ENCODE assay signal across 1 cellular context in genomic region chr5:77718934-77719610, GRCh38.
TF ChIP-seq lines count a peak whose summit lies in the region.

No MANE protein-coding gene starts in this region.

TF ChIP-seq in GM12878, 131 proteins besides CTCF, POLR2A, EP300 and RAD21 (continued from another document):
- no peak for TF ChIP-seq E2F8 (IDR thresholded peaks at IDR 0.05; ENCODE audit: low read depth, partially characterized antibody)
- peak; percentile 73 for TF ChIP-seq ZNF24 (IDR thresholded peaks at IDR 0.05)
- no peak for TF ChIP-seq USF1 (IDR thresholded peaks at IDR 0.05; ENCODE audit: borderline replicate concordance, extremely low read length, insufficient read depth, low read depth, low read length)
- TF ChIP-seq SUPT20H (IDR thresholded peaks at IDR 0.05; ENCODE audit: borderline replicate concordance, control insufficient read depth, low read depth, low read length) = no peak
- TF ChIP-seq TCF7 (IDR thresholded peaks at IDR 0.05; ENCODE audit: borderline replicate concordance) = peak; percentile 24; the same call in 1 of the 2 replicates
- TF ChIP-seq, protein P1, sequence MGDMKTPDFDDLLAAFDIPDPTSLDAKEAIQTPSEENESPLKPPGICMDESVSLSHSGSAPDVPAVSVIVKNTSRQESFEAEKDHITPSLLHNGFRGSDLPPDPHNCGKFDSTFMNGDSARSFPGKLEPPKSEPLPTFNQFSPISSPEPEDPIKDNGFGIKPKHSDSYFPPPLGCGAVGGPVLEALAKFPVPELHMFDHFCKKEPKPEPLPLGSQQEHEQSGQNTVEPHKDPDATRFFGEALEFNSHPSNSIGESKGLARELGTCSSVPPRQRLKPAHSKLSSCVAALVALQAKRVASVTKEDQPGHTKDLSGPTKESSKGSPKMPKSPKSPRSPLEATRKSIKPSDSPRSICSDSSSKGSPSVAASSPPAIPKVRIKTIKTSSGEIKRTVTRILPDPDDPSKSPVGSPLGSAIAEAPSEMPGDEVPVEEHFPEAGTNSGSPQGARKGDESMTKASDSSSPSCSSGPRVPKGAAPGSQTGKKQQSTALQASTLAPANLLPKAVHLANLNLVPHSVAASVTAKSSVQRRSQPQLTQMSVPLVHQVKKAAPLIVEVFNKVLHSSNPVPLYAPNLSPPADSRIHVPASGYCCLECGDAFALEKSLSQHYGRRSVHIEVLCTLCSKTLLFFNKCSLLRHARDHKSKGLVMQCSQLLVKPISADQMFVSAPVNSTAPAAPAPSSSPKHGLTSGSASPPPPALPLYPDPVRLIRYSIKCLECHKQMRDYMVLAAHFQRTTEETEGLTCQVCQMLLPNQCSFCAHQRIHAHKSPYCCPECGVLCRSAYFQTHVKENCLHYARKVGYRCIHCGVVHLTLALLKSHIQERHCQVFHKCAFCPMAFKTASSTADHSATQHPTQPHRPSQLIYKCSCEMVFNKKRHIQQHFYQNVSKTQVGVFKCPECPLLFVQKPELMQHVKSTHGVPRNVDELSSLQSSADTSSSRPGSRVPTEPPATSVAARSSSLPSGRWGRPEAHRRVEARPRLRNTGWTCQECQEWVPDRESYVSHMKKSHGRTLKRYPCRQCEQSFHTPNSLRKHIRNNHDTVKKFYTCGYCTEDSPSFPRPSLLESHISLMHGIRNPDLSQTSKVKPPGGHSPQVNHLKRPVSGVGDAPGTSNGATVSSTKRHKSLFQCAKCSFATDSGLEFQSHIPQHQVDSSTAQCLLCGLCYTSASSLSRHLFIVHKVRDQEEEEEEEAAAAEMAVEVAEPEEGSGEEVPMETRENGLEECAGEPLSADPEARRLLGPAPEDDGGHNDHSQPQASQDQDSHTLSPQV (IDR thresholded peaks at IDR 0.05) = peak; percentile 36; the same call in 1 of the 2 replicates
- TF ChIP-seq IKZF2 (IDR thresholded peaks at IDR 0.05) = peak; percentile 55; a peak in 3 of 4 replicates
- TF ChIP-seq RAD51 (IDR thresholded peaks at IDR 0.05) = peak; percentile 26; the same call in 1 of the 2 replicates
- peak; percentile 85 for TF ChIP-seq SPI1 (IDR thresholded peaks at IDR 0.05; ENCODE audit: borderline replicate concordance, insufficient read depth, low read depth, low read length)
- 0 out of 2 replicates have a peak, but pooled peaks have one; percentile 13 for TF ChIP-seq PAX5 (IDR thresholded peaks at IDR 0.05; ENCODE audit: borderline replicate concordance, low read depth, low read length)
- peak; percentile 16; the same call in 1 of the 2 replicates for TF ChIP-seq RUNX3 (IDR thresholded peaks at IDR 0.05; ENCODE audit: low read length)
- TF ChIP-seq SMARCA5 (IDR thresholded peaks at IDR 0.05) = no peak
- TF ChIP-seq, protein P2, sequence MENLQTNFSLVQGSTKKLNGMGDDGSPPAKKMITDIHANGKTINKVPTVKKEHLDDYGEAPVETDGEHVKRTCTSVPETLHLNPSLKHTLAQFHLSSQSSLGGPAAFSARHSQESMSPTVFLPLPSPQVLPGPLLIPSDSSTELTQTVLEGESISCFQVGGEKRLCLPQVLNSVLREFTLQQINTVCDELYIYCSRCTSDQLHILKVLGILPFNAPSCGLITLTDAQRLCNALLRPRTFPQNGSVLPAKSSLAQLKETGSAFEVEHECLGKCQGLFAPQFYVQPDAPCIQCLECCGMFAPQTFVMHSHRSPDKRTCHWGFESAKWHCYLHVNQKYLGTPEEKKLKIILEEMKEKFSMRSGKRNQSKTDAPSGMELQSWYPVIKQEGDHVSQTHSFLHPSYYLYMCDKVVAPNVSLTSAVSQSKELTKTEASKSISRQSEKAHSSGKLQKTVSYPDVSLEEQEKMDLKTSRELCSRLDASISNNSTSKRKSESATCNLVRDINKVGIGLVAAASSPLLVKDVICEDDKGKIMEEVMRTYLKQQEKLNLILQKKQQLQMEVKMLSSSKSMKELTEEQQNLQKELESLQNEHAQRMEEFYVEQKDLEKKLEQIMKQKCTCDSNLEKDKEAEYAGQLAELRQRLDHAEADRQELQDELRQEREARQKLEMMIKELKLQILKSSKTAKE (IDR thresholded peaks at IDR 0.05; ENCODE audit: low read depth, poor library complexity, severe bottlenecking) = peak; percentile 60
- TF ChIP-seq, protein P3, sequence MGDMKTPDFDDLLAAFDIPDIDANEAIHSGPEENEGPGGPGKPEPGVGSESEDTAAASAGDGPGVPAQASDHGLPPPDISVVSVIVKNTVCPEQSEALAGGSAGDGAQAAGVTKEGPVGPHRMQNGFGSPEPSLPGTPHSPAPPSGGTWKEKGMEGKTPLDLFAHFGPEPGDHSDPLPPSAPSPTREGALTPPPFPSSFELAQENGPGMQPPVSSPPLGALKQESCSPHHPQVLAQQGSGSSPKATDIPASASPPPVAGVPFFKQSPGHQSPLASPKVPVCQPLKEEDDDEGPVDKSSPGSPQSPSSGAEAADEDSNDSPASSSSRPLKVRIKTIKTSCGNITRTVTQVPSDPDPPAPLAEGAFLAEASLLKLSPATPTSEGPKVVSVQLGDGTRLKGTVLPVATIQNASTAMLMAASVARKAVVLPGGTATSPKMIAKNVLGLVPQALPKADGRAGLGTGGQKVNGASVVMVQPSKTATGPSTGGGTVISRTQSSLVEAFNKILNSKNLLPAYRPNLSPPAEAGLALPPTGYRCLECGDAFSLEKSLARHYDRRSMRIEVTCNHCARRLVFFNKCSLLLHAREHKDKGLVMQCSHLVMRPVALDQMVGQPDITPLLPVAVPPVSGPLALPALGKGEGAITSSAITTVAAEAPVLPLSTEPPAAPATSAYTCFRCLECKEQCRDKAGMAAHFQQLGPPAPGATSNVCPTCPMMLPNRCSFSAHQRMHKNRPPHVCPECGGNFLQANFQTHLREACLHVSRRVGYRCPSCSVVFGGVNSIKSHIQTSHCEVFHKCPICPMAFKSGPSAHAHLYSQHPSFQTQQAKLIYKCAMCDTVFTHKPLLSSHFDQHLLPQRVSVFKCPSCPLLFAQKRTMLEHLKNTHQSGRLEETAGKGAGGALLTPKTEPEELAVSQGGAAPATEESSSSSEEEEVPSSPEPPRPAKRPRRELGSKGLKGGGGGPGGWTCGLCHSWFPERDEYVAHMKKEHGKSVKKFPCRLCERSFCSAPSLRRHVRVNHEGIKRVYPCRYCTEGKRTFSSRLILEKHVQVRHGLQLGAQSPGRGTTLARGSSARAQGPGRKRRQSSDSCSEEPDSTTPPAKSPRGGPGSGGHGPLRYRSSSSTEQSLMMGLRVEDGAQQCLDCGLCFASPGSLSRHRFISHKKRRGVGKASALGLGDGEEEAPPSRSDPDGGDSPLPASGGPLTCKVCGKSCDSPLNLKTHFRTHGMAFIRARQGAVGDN (IDR thresholded peaks at IDR 0.05) = peak; percentile 69
- peak; percentile 37; the same call in 1 of the 2 replicates for TF ChIP-seq FOXM1 (IDR thresholded peaks at IDR 0.05; ENCODE audit: low read depth, low read length)
- TF ChIP-seq BMI1 (IDR thresholded peaks at IDR 0.05; ENCODE audit: borderline replicate concordance) = peak; percentile 6; the same call in 1 of the 2 replicates
- peak; percentile 94 for TF ChIP-seq MTA2 (IDR thresholded peaks at IDR 0.05; ENCODE audit: low read depth)
- peak; percentile 50 for TF ChIP-seq IKZF1 (conservative IDR thresholded peaks at IDR 0.05)
- TF ChIP-seq NR2F1 (conservative IDR thresholded peaks at IDR 0.05) = peak; percentile 89; the same call in 1 of the 2 replicates
- peak; percentile 76 for TF ChIP-seq NFIC (IDR thresholded peaks at IDR 0.05; ENCODE audit: low read depth, low read length)
- TF ChIP-seq MEF2B (IDR thresholded peaks at IDR 0.05; ENCODE audit: partially characterized antibody, poor library complexity, severe bottlenecking) = peak; percentile 49
- TF ChIP-seq, protein P4, sequence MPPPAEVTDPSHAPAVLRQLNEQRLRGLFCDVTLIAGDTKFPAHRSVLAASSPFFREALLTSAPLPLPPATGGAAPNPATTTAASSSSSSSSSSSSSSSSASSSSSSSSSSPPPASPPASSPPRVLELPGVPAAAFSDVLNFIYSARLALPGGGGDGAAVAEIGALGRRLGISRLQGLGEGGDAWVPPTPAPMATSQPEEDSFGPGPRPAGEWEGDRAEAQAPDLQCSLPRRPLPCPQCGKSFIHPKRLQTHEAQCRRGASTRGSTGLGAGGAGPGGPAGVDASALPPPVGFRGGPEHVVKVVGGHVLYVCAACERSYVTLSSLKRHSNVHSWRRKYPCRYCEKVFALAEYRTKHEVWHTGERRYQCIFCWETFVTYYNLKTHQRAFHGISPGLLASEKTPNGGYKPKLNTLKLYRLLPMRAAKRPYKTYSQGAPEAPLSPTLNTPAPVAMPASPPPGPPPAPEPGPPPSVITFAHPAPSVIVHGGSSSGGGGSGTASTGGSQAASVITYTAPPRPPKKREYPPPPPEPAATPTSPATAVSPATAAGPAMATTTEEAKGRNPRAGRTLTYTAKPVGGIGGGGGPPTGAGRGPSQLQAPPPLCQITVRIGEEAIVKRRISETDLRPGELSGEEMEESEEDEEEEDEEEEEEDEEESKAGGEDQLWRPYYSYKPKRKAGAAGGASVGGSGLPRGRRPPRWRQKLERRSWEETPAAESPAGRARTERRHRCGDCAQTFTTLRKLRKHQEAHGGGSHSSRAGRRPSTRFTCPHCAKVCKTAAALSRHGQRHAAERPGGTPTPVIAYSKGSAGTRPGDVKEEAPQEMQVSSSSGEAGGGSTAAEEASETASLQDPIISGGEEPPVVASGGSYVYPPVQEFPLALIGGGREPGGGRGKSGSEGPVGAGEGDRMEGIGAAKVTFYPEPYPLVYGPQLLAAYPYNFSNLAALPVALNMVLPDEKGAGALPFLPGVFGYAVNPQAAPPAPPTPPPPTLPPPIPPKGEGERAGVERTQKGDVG (CRISPR knock-in tag; IDR thresholded peaks at IDR 0.05) = no peak
- peak; percentile 90 for TF ChIP-seq DPF2 (IDR thresholded peaks at IDR 0.05)
- TF ChIP-seq ETV6 (conservative IDR thresholded peaks at IDR 0.05 in 1 of 2, IDR thresholded peaks at IDR 0.05 in 1 of 2; ENCODE audit: borderline replicate concordance in 1 of 2, low read depth in 1 of 2) = peak in 1 of 2 experiments; percentile 28; a peak in 1 of 4 replicates
- peak; percentile 86; the same call in 1 of the 2 replicates for TF ChIP-seq BACH1 (IDR thresholded peaks at IDR 0.05; ENCODE audit: borderline replicate concordance)
- TF ChIP-seq BCL3 (IDR thresholded peaks at IDR 0.05; ENCODE audit: borderline replicate concordance, insufficient read depth, low read depth, low read length, poor library complexity, severe bottlenecking) = peak; percentile 31
